Comparison of ENCODE assay signal across 1 cellular context in the genomic region with DNA sequence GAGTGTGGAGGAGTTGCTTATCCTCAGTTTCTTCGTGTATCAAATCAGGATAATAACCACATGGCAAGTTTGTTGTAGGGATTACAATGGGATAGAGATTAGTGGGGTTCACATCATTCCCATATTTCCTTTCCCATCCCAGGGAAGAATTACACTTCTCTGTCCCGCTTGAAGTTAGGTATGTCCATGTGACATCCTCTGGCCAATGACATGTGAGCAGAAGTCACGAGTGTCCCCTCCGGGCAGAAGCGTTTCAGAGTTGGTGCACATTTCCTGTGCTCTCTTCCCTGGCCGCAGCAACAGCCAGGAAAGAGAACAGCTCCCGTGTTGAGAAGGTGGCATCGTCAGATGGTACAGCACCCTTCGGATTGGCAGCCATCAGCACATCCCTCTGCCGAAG.
TF ChIP-seq lines count a peak whose summit lies in the region.

No MANE protein-coding gene starts in this region.

TF ChIP-seq in WTC11, 78 proteins besides CTCF, POLR2A, EP300 and RAD21 (continued from another document):
- TF ChIP-seq, protein P1, sequence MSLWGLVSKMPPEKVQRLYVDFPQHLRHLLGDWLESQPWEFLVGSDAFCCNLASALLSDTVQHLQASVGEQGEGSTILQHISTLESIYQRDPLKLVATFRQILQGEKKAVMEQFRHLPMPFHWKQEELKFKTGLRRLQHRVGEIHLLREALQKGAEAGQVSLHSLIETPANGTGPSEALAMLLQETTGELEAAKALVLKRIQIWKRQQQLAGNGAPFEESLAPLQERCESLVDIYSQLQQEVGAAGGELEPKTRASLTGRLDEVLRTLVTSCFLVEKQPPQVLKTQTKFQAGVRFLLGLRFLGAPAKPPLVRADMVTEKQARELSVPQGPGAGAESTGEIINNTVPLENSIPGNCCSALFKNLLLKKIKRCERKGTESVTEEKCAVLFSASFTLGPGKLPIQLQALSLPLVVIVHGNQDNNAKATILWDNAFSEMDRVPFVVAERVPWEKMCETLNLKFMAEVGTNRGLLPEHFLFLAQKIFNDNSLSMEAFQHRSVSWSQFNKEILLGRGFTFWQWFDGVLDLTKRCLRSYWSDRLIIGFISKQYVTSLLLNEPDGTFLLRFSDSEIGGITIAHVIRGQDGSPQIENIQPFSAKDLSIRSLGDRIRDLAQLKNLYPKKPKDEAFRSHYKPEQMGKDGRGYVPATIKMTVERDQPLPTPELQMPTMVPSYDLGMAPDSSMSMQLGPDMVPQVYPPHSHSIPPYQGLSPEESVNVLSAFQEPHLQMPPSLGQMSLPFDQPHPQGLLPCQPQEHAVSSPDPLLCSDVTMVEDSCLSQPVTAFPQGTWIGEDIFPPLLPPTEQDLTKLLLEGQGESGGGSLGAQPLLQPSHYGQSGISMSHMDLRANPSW (CRISPR knock-in tag; conservative IDR thresholded peaks at IDR 0.05; ENCODE audit: low read depth): no peak
- TF ChIP-seq, protein P2, sequence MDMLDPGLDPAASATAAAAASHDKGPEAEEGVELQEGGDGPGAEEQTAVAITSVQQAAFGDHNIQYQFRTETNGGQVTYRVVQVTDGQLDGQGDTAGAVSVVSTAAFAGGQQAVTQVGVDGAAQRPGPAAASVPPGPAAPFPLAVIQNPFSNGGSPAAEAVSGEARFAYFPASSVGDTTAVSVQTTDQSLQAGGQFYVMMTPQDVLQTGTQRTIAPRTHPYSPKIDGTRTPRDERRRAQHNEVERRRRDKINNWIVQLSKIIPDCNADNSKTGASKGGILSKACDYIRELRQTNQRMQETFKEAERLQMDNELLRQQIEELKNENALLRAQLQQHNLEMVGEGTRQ (CRISPR knock-in tag; IDR thresholded peaks at IDR 0.05): 0 out of 2 replicates have a peak, but pooled peaks have one; percentile 11
